ENCODE assay signal across 8 cellular contexts in the genomic region with DNA sequence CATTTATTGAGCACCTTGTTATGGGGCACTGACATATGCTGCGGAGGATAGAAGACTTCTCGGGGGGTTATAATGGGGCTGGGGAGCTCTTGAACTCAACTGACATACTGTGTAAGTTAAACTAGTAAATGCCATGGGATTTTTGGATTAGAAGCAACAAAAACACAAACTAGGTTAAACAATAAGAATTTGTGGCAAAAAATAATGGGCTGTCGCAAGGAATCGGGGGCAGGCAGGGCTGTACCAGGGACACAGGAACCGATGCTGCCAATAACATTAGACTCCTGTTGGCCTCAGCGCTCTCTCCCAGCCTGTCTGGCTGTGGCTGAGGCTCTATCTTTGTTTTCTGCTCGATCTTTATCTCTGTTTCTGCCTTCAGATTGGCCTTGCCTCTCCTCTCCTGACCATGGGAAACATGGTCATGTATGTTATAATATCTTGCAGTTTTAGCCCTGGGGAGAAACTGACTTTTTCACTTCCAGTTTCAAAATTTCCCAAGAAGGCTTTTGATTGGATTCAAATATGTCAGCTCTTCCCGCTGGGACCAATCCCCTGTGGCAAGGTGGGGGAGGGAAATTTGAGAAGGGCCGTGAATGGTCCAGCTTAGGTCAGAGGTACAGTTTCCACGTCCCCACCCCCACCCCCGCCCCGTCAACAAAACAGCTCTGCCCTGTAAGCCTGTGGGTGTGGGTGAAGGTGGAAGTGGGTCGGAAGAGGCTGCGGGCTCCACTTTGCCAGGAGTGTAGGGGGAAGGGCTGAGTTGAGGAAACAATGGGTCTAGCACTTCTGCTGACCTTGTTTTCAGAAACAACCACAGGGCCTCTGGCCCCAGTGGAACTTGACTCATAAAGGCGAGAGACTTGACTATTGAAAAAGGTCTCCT.
DNase-seq lines count a peak whose midpoint lies in the region; ATAC-seq and TF ChIP-seq lines count a peak whose summit lies in the region.

No MANE protein-coding gene starts in this region.

- DNase-seq in RKO (ENCODE audit: low spot score) (peak; percentile 96), foreskin keratinocyte (peak; percentile 59 to 84), upper lobe of right lung (peak; percentile 81)
- peak; percentile 82 for DNase-seq in activated effector memory CD4-positive, alpha-beta T cell treated with anti-CD3 and anti-CD28 coated beads, Interleukin-2, amount 50 U/mL, for 16 hours

- ATAC-seq in GM19328 (IDR thresholded peaks at IDR 0.05; ENCODE audit: unreplicated experiment) (peak; percentile 32), HG03442 (IDR thresholded peaks at IDR 0.05; ENCODE audit: unreplicated experiment) (peak; percentile 51), foreskin keratinocyte (no peak), upper lobe of right lung (peak; percentile 76)

- intact Hi-C loops in upper lobe of right lung (cut with DNase I): loop anchor here (5.0 kb wide), 1 partner anchor 161 kb away; a partner anchor contains a TSS

- H3K27me3 ChIP-seq in foreskin keratinocyte: no peaks in the 10 kb centered on the region
- H3K27me3 ChIP-seq in neutrophil: no peaks in the 10 kb centered on the region
- H3K27me3 ChIP-seq in upper lobe of right lung: no peaks in the 10 kb centered on the region

- TF ChIP-seq CTCF in C4-2B (conservative IDR thresholded peaks at IDR 0.05): no peak
- no peak for TF ChIP-seq CTCF in foreskin keratinocyte (conservative IDR thresholded peaks at IDR 0.05)
- peak; percentile 31 for TF ChIP-seq CTCF in neutrophil (IDR thresholded peaks at IDR 0.05)
- TF ChIP-seq CTCF in upper lobe of right lung (IDR thresholded peaks at IDR 0.05): no peak

- H3K9me3 ChIP-seq in neutrophil (no peaks in the 10 kb centered on the region), upper lobe of right lung (no peaks in the 10 kb centered on the region)

- H3K27ac ChIP-seq in C4-2B: peak overlapping the region; percentile 94
- peak overlapping the region; percentile 91 for H3K27ac ChIP-seq in foreskin keratinocyte
- peak overlapping the region; percentile 100 for H3K27ac ChIP-seq in neutrophil
- H3K27ac ChIP-seq in upper lobe of right lung: peak overlapping the region; percentile 91

- H3K4me1 ChIP-seq in foreskin keratinocyte (peaks cover 26% of the 10 kb centered on the region), neutrophil (ENCODE audit: control insufficient read depth in 1 of 2, insufficient read depth in 1 of 2, low read depth in 1 of 2, low read length in 1 of 2) (peaks cover 57 to 66% of the 10 kb centered on the region in 2 experiments), upper lobe of right lung (peaks cover 48% of the 10 kb centered on the region)

- no peaks in the 10 kb centered on the region for H3K36me3 ChIP-seq in neutrophil
- H3K36me3 ChIP-seq in upper lobe of right lung: no peaks in the 10 kb centered on the region

- H3K4me3 ChIP-seq in neutrophil (ENCODE audit: low read depth in 1 of 2, low read length in 1 of 2): peak overlapping the region; percentile 69 to 70
- peak overlapping the region; percentile 53 for H3K4me3 ChIP-seq in upper lobe of right lung
